Comparison of ENCODE assay signal across 8 cellular contexts in the genomic region with DNA sequence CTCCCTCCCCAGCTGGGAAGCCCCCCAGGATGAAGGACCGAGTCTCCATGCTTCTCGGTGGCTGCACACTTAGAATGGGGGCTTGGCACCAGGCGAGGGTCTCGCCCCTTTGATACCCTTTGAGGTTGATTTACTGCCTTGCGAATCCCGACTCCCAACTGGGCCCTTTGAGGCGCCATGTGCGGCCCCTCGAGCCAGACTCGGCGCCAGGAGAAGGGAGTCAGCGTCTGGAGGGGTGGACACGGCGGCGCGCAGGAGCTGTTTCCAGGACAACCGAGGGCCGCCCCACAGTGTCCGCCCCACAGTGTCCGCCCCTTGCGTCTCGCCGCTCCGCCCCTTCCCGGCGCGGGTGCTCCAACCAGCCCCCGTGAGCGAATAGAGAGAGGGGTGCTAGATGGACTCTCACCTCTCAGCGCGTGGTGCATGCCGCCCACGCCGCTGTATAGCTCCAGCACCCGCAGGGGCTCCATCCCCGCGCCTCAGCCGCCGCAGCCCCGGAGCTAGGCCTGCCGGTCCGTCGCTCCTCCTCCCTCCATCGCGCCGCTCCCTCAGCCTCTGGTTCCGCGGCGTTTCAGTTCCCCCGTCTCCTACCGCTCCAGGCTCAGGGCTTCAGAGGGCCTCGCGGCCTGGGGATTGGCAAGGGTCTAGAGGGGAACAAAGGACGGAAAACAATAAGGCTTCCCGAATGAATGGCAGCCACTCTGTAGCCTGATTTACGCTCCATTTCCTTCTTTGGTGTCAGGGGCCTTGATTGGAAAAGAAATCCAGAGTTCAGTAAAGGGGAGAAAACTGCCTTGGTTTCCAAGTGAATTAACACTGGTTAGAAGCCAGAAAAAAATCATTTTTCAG. TPM values are rescaled to one million over a fixed set of nuclear protein-coding genes. Genes with fewer than 3 reads are reported as not detected.
DNase-seq lines count a peak whose midpoint lies in the region; ATAC-seq, FAIRE-seq and TF ChIP-seq lines count a peak whose summit lies in the region.

A gene with protein sequence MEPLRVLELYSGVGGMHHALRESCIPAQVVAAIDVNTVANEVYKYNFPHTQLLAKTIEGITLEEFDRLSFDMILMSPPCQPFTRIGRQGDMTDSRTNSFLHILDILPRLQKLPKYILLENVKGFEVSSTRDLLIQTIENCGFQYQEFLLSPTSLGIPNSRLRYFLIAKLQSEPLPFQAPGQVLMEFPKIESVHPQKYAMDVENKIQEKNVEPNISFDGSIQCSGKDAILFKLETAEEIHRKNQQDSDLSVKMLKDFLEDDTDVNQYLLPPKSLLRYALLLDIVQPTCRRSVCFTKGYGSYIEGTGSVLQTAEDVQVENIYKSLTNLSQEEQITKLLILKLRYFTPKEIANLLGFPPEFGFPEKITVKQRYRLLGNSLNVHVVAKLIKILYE (minus strand): TSS at position 508 of the 849 bp plus-strand sequence. CDS start 38 bp downstream, at position 470.

- H3K4me2 ChIP-seq in astrocyte (ENCODE audit: low read length): peak within 1 kb of the TSS; percentile 87

- H3K9me3 ChIP-seq in astrocyte (ENCODE audit: insufficient read depth, low read depth, low read length) (no peaks in the 10 kb centered on the region), vagina (no peaks in the 10 kb centered on the region)

- DNase-seq in GM12892 (ENCODE audit: insufficient read length): peak; percentile 53
- peak; percentile 71 for DNase-seq in NCI-H1048 (lab: John Stamatoyannopoulos, UW)
- peak; percentile 87 for DNase-seq in astrocyte (ENCODE audit: low read depth)
- DNase-seq in hepatic stellate cell (ENCODE audit: low spot score): peak; percentile 70
- peak in 1 of 2 donors; percentile 92 for DNase-seq in vagina (ENCODE audit: extremely low spot score in 2 of 2)

- no peaks in the 10 kb centered on the region for H3K27me3 ChIP-seq in astrocyte (ENCODE audit: insufficient read depth, low read length)
- H3K27me3 ChIP-seq in rectal smooth muscle tissue (ENCODE audit: control insufficient read depth, insufficient read depth, low read length): no peaks in the 10 kb centered on the region
- H3K27me3 ChIP-seq in vagina: no peaks in the 10 kb centered on the region

- no peak for TF ChIP-seq CTCF in astrocyte (IDR thresholded peaks at IDR 0.05; ENCODE audit: insufficient read depth, low read depth, low read length)
- TF ChIP-seq CTCF in vagina (IDR thresholded peaks at IDR 0.05): no peak

- H3K9me3 Mint-ChIP-seq in astrocyte (ENCODE audit: unreplicated experiment): no peaks in the 10 kb centered on the region

- H3K36me3 ChIP-seq in astrocyte (ENCODE audit: insufficient read depth, low read length): no peaks in the 10 kb centered on the region
- no peaks in the 10 kb centered on the region for H3K36me3 ChIP-seq in rectal smooth muscle tissue (ENCODE audit: control insufficient read depth, insufficient read depth, low read length)
- no peaks in the 10 kb centered on the region for H3K36me3 ChIP-seq in vagina

- H3K27ac ChIP-seq in astrocyte (ENCODE audit: low read depth, low read length) (peak within 1 kb of the TSS; percentile 95), rectal smooth muscle tissue (ENCODE audit: low read depth, low read length) (peak within 1 kb of the TSS; percentile 94), vagina (peak within 1 kb of the TSS; percentile 92)

- H3K4me3 ChIP-seq in astrocyte (ENCODE audit: insufficient read depth, low read depth, low read length) (peak within 1 kb of the TSS; percentile 56), rectal smooth muscle tissue (ENCODE audit: low read length) (peak within 1 kb of the TSS; percentile 96), vagina (peak within 1 kb of the TSS; percentile 64 to 68)

- peak within 1 kb of the TSS; percentile 85 for H3K4me3 Mint-ChIP-seq in astrocyte (ENCODE audit: unreplicated experiment)

- peaks cover 46% of the 10 kb centered on the region for H3K4me1 Mint-ChIP-seq in astrocyte (ENCODE audit: low read depth, unreplicated experiment)

- TF ChIP-seq POLR2A in GM12892 (IDR thresholded peaks at IDR 0.05; ENCODE audit: low read depth, low read length) (peak; percentile 83), vagina (IDR thresholded peaks at IDR 0.05) (peak in 1 of 2 donors; percentile 43)

- peak within 1 kb of the TSS; percentile 88 for H3K9ac ChIP-seq in astrocyte (ENCODE audit: low read length)
- H3K9ac ChIP-seq in rectal smooth muscle tissue (ENCODE audit: low read length): peak within 1 kb of the TSS; percentile 74

- peak within 1 kb of the TSS; percentile 82 for H2AFZ ChIP-seq in astrocyte (ENCODE audit: low read depth, low read length)

- H3K79me2 ChIP-seq in astrocyte (ENCODE audit: insufficient read depth, low read length): peaks cover 28% of the 10 kb centered on the region

- H3K4me1 ChIP-seq in astrocyte (ENCODE audit: insufficient read depth, low read length) (peaks cover 25% of the 10 kb centered on the region), rectal smooth muscle tissue (ENCODE audit: control insufficient read depth, insufficient read depth, low read length) (no peaks in the 10 kb centered on the region), vagina (peaks cover 25% of the 10 kb centered on the region)

- intact Hi-C loops in T-helper 2 cell treated with Interferon-gamma antibody and Interleukin-4, amounts not matched to agents 100 ng/mL and 5 ng/mL, for 36 hours (cut with micrococcal nuclease): loop anchor here (1.0 to 10.0 kb wide), 7 partner anchors 15 to 1453 kb away; a partner anchor contains a TSS
- intact Hi-C loops in vagina (cut with DNase I): loop anchor here (1.0 kb wide), 1 partner anchor 28 kb away; no protein-coding TSS in a partner anchor

- no peaks in the 10 kb centered on the region for H4K20me1 ChIP-seq in astrocyte (ENCODE audit: insufficient read depth, low read length)

- no peaks in the 10 kb centered on the region for H3K27me3 Mint-ChIP-seq in astrocyte (ENCODE audit: low read depth, unreplicated experiment)

- H3K36me3 Mint-ChIP-seq in astrocyte (ENCODE audit: low read depth, unreplicated experiment): no peaks in the 10 kb centered on the region

- ATAC-seq in HG02571 (IDR thresholded peaks at IDR 0.05; ENCODE audit: unreplicated experiment): peak; percentile 97

- H3K27ac Mint-ChIP-seq in astrocyte (ENCODE audit: unreplicated experiment): peak within 1 kb of the TSS; percentile 98

- FAIRE-seq in GM12892 (lab: Jason Lieb, UNC) (peak; percentile 77), astrocyte (lab: Jason Lieb, UNC) (no peak)

RNA-seq across cellular contexts. Expression of the gene that starts here (rescaled TPM):
- 4.4 TPM for polyA plus RNA-seq in GM12892 (2012; ENCODE audit: missing spikeins)
- total RNA-seq in T-helper 2 cell treated with Interferon-gamma antibody and Interleukin-4, amounts not matched to agents 100 ng/mL and 5 ng/mL, for 36 hours: 9.8 and 10.5 TPM in 2 replicates
- total RNA-seq in astrocyte (5.9 and 6.3 TPM in 2 replicates), vagina (6.1 TPM)
